8 cellular contexts compared by ENCODE assay signal in genomic region chr5:136080113-136080482, GRCh38. TPM values are rescaled to one million over a fixed set of nuclear protein-coding genes. Genes with fewer than 3 reads are reported as not detected.
DNase-seq lines count a peak whose midpoint lies in the region; ATAC-seq and TF ChIP-seq lines count a peak whose summit lies in the region.

No MANE protein-coding gene starts in this region.

- no peak for TF ChIP-seq CTCF in epithelial cell of esophagus (IDR thresholded peaks at IDR 0.05; ENCODE audit: insufficient read depth, low read depth, low read length, missing control alignments)

- peak overlapping the region; percentile 49 for H3K4me3 ChIP-seq in epithelial cell of esophagus (ENCODE audit: low read length)

- intact Hi-C loops in sciatic nerve (cut with DNase I): no loop called here

- DNase-seq in epithelial cell of esophagus (ENCODE audit: low read depth) (peak; percentile 25), sciatic nerve (ENCODE audit: low spot score) (no peak), anterior cingulate cortex (lab: John Stamatoyannopoulos, UW) (no peak), occipital lobe (lab: John Stamatoyannopoulos, UW) (no peak), NCI-H2171 treated with DMSO at 0.1 percent for 48 hours (lab: John Stamatoyannopoulos, UW) (no peak)

- ATAC-seq in GM19035 (IDR thresholded peaks at IDR 0.05; ENCODE audit: unreplicated experiment) (peak; percentile 25), HG03460 (IDR thresholded peaks at IDR 0.05; ENCODE audit: unreplicated experiment) (peak; percentile 6), sciatic nerve (peak; percentile 5), HG02840 (IDR thresholded peaks at IDR 0.05; ENCODE audit: low FRiP score, unreplicated experiment) (no peak)

RNA-seq across cellular contexts. Expression of gene TGFBI, which starts 51.3 kb away (rescaled TPM):
- total RNA-seq in sciatic nerve: 232 TPM
- total RNA-seq in occipital lobe: 4.2 TPM

RNA-seq across cellular contexts. Expression of gene SMAD5, which starts 52.5 kb away (rescaled TPM):
- 114 TPM for total RNA-seq in sciatic nerve
- total RNA-seq in occipital lobe: 40.4 TPM

Comparison
In these comparisons a context has a peak if more than half of its experiments do, and no peak if none do; other contexts are left out.
1. RNA of gene TGFBI, which starts 51.3 kb away (total RNA-seq): 232 TPM in sciatic nerve (single experiment); 4.2 TPM in occipital lobe (single experiment); every median in the first group is over 10 times any median in the second.